Comparison of ENCODE assay signal across 21 cellular contexts in genomic region chr6:129009856-129010255, GRCh38.
DNase-seq lines count a peak whose midpoint lies in the region; ATAC-seq and TF ChIP-seq lines count a peak whose summit lies in the region.
"Had no signal": no experiment of that assay in that cellular context is flagged by ENCODE, and none has a peak within 500 bp of the region (broad histone marks: within the 10 kb centered on the region; RNA-seq: fewer than 3 reads in every experiment).

No MANE protein-coding gene starts in this region.

- H3K36me3 ChIP-seq in heart left ventricle (no peaks in the 10 kb centered on the region), skeletal muscle satellite cell (ENCODE audit: insufficient read depth, low read length) (no peaks in the 10 kb centered on the region)
- H3K36me3 ChIP-seq: BLaER1 had no signal

- H3K27me3 Mint-ChIP-seq in brain, result no peaks in the 10 kb centered on the region

- peaks cover 0 to 50% (median 31%) of the 10 kb centered on the region in 12 donors for H3K4me1 ChIP-seq in heart left ventricle
- no peaks in the 10 kb centered on the region for H3K4me1 ChIP-seq in skeletal muscle satellite cell (ENCODE audit: control insufficient read depth, insufficient read depth, low read length)
- H3K4me1 ChIP-seq: BLaER1 had no signal

- peak overlapping the region in 2 of 5 experiments; percentile 49 to 56 for H3K4me3 Mint-ChIP-seq in brain
- H3K4me3 Mint-ChIP-seq: CD4-positive, alpha-beta T cell had no signal

- H3K4me1 Mint-ChIP-seq in brain, result peaks cover 49% of the 10 kb centered on the region

- H3K4me2 ChIP-seq in skeletal muscle satellite cell (ENCODE audit: low read length), result peak overlapping the region; percentile 25
- H3K4me2 ChIP-seq: BLaER1 had no signal

- H3K4me3 ChIP-seq in heart left ventricle (no peak overlapping the region), skeletal muscle satellite cell (ENCODE audit: low read length) (no peak overlapping the region)
- H3K4me3 ChIP-seq: BLaER1 had no signal

- TF ChIP-seq POLR2A in heart left ventricle (IDR thresholded peaks at IDR 0.05), result no peak

- DNase-seq in heart left ventricle (no peak), cardiac septum (ENCODE audit: low spot score) (no peak), NCI-H524 treated with DMSO at 0.1 percent for 48 hours (lab: John Stamatoyannopoulos, UW) (peak; percentile 87), NCI-H446 (lab: John Stamatoyannopoulos, UW) (no peak), inferior parietal cortex (ENCODE audit: extremely low spot score) (no peak)
- DNase-seq in activated CD4-positive, alpha-beta T cell treated with anti-CD3 and anti-CD28 coated beads, Interleukin-2, amount 50 U/mL, for 4 hours, result no peak
- DNase-seq: CD4-positive, alpha-beta T cell; Karpas-422; NCI-H1092 treated with DMSO at 0.1 percent for 48 hours; NCI-H146; NCI-H1930; NCI-H2171; NCI-H526 treated with DMSO at 0.1 percent for 48 hours; NK-92 treated with Interleukin-12 subunit alpha and Interleukin-12 subunit beta, amount 100 ng/mL, for 24 hours; PC-3; Right ventricle myocardium superior; T-helper 1 cell had no signal

- TF ChIP-seq CTCF in heart left ventricle (IDR thresholded peaks at IDR 0.05) (no peak), brain (conservative IDR thresholded peaks at IDR 0.05) (no peak)

- peak overlapping the region in 7 of 12 donors; percentile 1 to 40 (median 15) for H3K27ac ChIP-seq in heart left ventricle
- H3K27ac ChIP-seq: BLaER1 had no signal

- H3K9me3 Mint-ChIP-seq in brain, result no peaks in the 10 kb centered on the region
- H3K9me3 Mint-ChIP-seq: CD4-positive, alpha-beta T cell had no signal

- H3K36me3 Mint-ChIP-seq in brain, result no peaks in the 10 kb centered on the region

- no peak overlapping the region for H3K9ac ChIP-seq in skeletal muscle satellite cell (ENCODE audit: low read depth, low read length)
- H3K9ac ChIP-seq: BLaER1 had no signal

- ATAC-seq in heart left ventricle, result no peak
- ATAC-seq: HepG2, PC-3 had no signal

- intact Hi-C loops in heart left ventricle (cut with DNase I), result no loop called here
- intact Hi-C loops in cardiac septum (cut with DNase I), result no loop called here

- H3K27ac Mint-ChIP-seq in brain, result peak overlapping the region in 3 of 5 experiments; percentile 5 to 74 (median 16)
- H3K27ac Mint-ChIP-seq: CD4-positive, alpha-beta T cell had no signal

- H3K27me3 ChIP-seq in heart left ventricle, result no peaks in the 10 kb centered on the region
- no peaks in the 10 kb centered on the region for H3K27me3 ChIP-seq in skeletal muscle satellite cell (ENCODE audit: control insufficient read depth, insufficient read depth, low read length)
- H3K27me3 ChIP-seq: BLaER1 had no signal

- H3K9me3 ChIP-seq in heart left ventricle (no peaks in the 10 kb centered on the region), skeletal muscle satellite cell (replicated peaks; ENCODE audit: low read length) (no peaks in the 10 kb centered on the region)
- H3K9me3 ChIP-seq: BLaER1 had no signal
